In the genomic region with DNA sequence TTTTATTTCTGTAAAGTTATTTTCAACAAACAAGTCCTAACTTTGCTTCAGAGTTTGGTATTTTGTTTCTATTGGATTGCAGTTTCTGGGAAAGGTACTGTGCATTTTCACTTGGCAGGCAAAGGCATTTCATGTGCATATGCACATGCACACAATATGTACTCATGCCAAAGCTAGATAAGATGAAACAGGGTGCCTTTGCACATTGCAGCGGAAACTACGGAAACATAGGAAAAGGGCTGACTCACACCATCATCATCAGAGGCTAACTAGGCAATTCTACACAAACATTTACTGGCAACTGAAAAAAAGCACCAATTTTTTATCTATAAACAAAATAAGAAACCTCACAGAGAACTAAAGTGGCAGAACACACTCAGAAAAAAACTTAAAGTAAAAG, we compare ENCODE assay signal across 1 cellular context.
TF ChIP-seq lines count a peak whose summit lies in the region.

No MANE protein-coding gene starts in this region.

TF ChIP-seq in K562, 482 proteins besides CTCF, POLR2A, EP300 and RAD21 (continued from another document and continues in another):
- TF ChIP-seq SMAD2 (IDR thresholded peaks at IDR 0.05; ENCODE audit: low read depth, low read length): no peak
- no peak for TF ChIP-seq SNIP1 (IDR thresholded peaks at IDR 0.05; ENCODE audit: low read depth)
- TF ChIP-seq POLR3G (IDR thresholded peaks at IDR 0.05; ENCODE audit: extremely low read depth, insufficient read length, insufficient replicate concordance): no peak
- TF ChIP-seq PHB2 (IDR thresholded peaks at IDR 0.05; ENCODE audit: low read depth): no peak
- no peak for TF ChIP-seq SIX5 (IDR thresholded peaks at IDR 0.05; ENCODE audit: borderline replicate concordance in 1 of 2, insufficient read depth in 1 of 2, low read depth in 1 of 2, low read length in 2 of 2)
- TF ChIP-seq, protein P1, sequence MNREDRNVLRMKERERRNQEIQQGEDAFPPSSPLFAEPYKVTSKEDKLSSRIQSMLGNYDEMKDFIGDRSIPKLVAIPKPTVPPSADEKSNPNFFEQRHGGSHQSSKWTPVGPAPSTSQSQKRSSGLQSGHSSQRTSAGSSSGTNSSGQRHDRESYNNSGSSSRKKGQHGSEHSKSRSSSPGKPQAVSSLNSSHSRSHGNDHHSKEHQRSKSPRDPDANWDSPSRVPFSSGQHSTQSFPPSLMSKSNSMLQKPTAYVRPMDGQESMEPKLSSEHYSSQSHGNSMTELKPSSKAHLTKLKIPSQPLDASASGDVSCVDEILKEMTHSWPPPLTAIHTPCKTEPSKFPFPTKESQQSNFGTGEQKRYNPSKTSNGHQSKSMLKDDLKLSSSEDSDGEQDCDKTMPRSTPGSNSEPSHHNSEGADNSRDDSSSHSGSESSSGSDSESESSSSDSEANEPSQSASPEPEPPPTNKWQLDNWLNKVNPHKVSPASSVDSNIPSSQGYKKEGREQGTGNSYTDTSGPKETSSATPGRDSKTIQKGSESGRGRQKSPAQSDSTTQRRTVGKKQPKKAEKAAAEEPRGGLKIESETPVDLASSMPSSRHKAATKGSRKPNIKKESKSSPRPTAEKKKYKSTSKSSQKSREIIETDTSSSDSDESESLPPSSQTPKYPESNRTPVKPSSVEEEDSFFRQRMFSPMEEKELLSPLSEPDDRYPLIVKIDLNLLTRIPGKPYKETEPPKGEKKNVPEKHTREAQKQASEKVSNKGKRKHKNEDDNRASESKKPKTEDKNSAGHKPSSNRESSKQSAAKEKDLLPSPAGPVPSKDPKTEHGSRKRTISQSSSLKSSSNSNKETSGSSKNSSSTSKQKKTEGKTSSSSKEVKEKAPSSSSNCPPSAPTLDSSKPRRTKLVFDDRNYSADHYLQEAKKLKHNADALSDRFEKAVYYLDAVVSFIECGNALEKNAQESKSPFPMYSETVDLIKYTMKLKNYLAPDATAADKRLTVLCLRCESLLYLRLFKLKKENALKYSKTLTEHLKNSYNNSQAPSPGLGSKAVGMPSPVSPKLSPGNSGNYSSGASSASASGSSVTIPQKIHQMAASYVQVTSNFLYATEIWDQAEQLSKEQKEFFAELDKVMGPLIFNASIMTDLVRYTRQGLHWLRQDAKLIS (CRISPR knock-in tag; IDR thresholded peaks at IDR 0.05): no peak
- TF ChIP-seq, protein P2, sequence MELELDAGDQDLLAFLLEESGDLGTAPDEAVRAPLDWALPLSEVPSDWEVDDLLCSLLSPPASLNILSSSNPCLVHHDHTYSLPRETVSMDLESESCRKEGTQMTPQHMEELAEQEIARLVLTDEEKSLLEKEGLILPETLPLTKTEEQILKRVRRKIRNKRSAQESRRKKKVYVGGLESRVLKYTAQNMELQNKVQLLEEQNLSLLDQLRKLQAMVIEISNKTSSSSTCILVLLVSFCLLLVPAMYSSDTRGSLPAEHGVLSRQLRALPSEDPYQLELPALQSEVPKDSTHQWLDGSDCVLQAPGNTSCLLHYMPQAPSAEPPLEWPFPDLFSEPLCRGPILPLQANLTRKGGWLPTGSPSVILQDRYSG (tag; conservative IDR thresholded peaks at IDR 0.05; ENCODE audit: low read depth): no peak
- peak; percentile 92 for TF ChIP-seq NFE2 (IDR thresholded peaks at IDR 0.05; ENCODE audit: low read depth)
- no peak for TF ChIP-seq MEF2D (tag; conservative IDR thresholded peaks at IDR 0.05; ENCODE audit: low read depth)
- TF ChIP-seq ZNF311 (CRISPR knock-in tag; IDR thresholded peaks at IDR 0.05): no peak
- TF ChIP-seq ELF2 (CRISPR knock-in tag; IDR thresholded peaks at IDR 0.05): no peak
- TF ChIP-seq, protein P3, sequence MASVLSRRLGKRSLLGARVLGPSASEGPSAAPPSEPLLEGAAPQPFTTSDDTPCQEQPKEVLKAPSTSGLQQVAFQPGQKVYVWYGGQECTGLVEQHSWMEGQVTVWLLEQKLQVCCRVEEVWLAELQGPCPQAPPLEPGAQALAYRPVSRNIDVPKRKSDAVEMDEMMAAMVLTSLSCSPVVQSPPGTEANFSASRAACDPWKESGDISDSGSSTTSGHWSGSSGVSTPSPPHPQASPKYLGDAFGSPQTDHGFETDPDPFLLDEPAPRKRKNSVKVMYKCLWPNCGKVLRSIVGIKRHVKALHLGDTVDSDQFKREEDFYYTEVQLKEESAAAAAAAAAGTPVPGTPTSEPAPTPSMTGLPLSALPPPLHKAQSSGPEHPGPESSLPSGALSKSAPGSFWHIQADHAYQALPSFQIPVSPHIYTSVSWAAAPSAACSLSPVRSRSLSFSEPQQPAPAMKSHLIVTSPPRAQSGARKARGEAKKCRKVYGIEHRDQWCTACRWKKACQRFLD (CRISPR knock-in tag; IDR thresholded peaks at IDR 0.05): no peak
- no peak for TF ChIP-seq MEF2A (IDR thresholded peaks at IDR 0.05; ENCODE audit: control insufficient read depth, low read depth, low read length)
- no peak for TF ChIP-seq ZSCAN29 (IDR thresholded peaks at IDR 0.05)
- no peak for TF ChIP-seq ZBED1 (IDR thresholded peaks at IDR 0.05)
- TF ChIP-seq, protein P4, sequence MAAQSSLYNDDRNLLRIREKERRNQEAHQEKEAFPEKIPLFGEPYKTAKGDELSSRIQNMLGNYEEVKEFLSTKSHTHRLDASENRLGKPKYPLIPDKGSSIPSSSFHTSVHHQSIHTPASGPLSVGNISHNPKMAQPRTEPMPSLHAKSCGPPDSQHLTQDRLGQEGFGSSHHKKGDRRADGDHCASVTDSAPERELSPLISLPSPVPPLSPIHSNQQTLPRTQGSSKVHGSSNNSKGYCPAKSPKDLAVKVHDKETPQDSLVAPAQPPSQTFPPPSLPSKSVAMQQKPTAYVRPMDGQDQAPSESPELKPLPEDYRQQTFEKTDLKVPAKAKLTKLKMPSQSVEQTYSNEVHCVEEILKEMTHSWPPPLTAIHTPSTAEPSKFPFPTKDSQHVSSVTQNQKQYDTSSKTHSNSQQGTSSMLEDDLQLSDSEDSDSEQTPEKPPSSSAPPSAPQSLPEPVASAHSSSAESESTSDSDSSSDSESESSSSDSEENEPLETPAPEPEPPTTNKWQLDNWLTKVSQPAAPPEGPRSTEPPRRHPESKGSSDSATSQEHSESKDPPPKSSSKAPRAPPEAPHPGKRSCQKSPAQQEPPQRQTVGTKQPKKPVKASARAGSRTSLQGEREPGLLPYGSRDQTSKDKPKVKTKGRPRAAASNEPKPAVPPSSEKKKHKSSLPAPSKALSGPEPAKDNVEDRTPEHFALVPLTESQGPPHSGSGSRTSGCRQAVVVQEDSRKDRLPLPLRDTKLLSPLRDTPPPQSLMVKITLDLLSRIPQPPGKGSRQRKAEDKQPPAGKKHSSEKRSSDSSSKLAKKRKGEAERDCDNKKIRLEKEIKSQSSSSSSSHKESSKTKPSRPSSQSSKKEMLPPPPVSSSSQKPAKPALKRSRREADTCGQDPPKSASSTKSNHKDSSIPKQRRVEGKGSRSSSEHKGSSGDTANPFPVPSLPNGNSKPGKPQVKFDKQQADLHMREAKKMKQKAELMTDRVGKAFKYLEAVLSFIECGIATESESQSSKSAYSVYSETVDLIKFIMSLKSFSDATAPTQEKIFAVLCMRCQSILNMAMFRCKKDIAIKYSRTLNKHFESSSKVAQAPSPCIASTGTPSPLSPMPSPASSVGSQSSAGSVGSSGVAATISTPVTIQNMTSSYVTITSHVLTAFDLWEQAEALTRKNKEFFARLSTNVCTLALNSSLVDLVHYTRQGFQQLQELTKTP (IDR thresholded peaks at IDR 0.05; ENCODE audit: low read depth in 1 of 2, partially characterized antibody in 2 of 2): no peak
- TF ChIP-seq ZNF354B (CRISPR knock-in tag; IDR thresholded peaks at IDR 0.05): no peak
- TF ChIP-seq CHD2 (IDR thresholded peaks at IDR 0.05; ENCODE audit: low read depth, low read length): no peak
- TF ChIP-seq HDAC2 (IDR thresholded peaks at IDR 0.05): 0 out of 2 replicates have a peak, but pooled peaks have one; percentile 24
- no peak for TF ChIP-seq CHD1 (IDR thresholded peaks at IDR 0.05; ENCODE audit: low read length)
- no peak for TF ChIP-seq FOXA1 (IDR thresholded peaks at IDR 0.05; ENCODE audit: borderline replicate concordance)
- no peak for TF ChIP-seq POLR2AphosphoS2 (IDR thresholded peaks at IDR 0.05; ENCODE audit: low read length)
- TF ChIP-seq NR4A1 (CRISPR knock-in tag; IDR thresholded peaks at IDR 0.05): no peak
- no peak for TF ChIP-seq NR4A1 (tag; IDR thresholded peaks at IDR 0.05)
- TF ChIP-seq FOXK2 (conservative IDR thresholded peaks at IDR 0.05 in 1 of 2, IDR thresholded peaks at IDR 0.05 in 1 of 2; ENCODE audit: low read depth in 2 of 2): peak; percentile 31 to 58; a peak in 3 of 4 replicates
- TF ChIP-seq CREBBP (IDR thresholded peaks at IDR 0.05; ENCODE audit: low read depth, low read length): no peak
- TF ChIP-seq TFAM (CRISPR knock-in tag; conservative IDR thresholded peaks at IDR 0.05): no peak
- peak; percentile 91 for TF ChIP-seq ZNF316 (IDR thresholded peaks at IDR 0.05)
- TF ChIP-seq FIP1L1 (IDR thresholded peaks at IDR 0.05; ENCODE audit: low read depth, low read length, poor library complexity, severe bottlenecking): no peak
- TF ChIP-seq, protein P5, sequence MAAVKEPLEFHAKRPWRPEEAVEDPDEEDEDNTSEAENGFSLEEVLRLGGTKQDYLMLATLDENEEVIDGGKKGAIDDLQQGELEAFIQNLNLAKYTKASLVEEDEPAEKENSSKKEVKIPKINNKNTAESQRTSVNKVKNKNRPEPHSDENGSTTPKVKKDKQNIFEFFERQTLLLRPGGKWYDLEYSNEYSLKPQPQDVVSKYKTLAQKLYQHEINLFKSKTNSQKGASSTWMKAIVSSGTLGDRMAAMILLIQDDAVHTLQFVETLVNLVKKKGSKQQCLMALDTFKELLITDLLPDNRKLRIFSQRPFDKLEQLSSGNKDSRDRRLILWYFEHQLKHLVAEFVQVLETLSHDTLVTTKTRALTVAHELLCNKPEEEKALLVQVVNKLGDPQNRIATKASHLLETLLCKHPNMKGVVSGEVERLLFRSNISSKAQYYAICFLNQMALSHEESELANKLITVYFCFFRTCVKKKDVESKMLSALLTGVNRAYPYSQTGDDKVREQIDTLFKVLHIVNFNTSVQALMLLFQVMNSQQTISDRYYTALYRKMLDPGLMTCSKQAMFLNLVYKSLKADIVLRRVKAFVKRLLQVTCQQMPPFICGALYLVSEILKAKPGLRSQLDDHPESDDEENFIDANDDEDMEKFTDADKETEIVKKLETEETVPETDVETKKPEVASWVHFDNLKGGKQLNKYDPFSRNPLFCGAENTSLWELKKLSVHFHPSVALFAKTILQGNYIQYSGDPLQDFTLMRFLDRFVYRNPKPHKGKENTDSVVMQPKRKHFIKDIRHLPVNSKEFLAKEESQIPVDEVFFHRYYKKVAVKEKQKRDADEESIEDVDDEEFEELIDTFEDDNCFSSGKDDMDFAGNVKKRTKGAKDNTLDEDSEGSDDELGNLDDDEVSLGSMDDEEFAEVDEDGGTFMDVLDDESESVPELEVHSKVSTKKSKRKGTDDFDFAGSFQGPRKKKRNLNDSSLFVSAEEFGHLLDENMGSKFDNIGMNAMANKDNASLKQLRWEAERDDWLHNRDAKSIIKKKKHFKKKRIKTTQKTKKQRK (IDR thresholded peaks at IDR 0.05; ENCODE audit: borderline replicate concordance, low read depth, low read length): no peak
- TF ChIP-seq RFX1 (IDR thresholded peaks at IDR 0.05): no peak
- TF ChIP-seq ETV6 (IDR thresholded peaks at IDR 0.05; ENCODE audit: borderline replicate concordance in 1 of 2, low read depth in 2 of 2, low read length in 1 of 2): no peak
- TF ChIP-seq ETV6 (CRISPR knock-in tag; IDR thresholded peaks at IDR 0.05; ENCODE audit: borderline replicate concordance): no peak
- TF ChIP-seq, protein P6, sequence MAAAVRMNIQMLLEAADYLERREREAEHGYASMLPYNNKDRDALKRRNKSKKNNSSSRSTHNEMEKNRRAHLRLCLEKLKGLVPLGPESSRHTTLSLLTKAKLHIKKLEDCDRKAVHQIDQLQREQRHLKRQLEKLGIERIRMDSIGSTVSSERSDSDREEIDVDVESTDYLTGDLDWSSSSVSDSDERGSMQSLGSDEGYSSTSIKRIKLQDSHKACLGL (CRISPR knock-in tag; IDR thresholded peaks at IDR 0.05; ENCODE audit: borderline replicate concordance, poor library complexity, severe bottlenecking): no peak
- TF ChIP-seq NFIC (IDR thresholded peaks at IDR 0.05): peak; percentile 74
- no peak for TF ChIP-seq CBX2 (IDR thresholded peaks at IDR 0.05; ENCODE audit: insufficient read depth, low read length, poor library complexity, severe bottlenecking)
- TF ChIP-seq SIRT6 (IDR thresholded peaks at IDR 0.05; ENCODE audit: low read depth, low read length): no peak
- TF ChIP-seq, protein P7, sequence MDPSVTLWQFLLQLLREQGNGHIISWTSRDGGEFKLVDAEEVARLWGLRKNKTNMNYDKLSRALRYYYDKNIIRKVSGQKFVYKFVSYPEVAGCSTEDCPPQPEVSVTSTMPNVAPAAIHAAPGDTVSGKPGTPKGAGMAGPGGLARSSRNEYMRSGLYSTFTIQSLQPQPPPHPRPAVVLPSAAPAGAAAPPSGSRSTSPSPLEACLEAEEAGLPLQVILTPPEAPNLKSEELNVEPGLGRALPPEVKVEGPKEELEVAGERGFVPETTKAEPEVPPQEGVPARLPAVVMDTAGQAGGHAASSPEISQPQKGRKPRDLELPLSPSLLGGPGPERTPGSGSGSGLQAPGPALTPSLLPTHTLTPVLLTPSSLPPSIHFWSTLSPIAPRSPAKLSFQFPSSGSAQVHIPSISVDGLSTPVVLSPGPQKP (CRISPR knock-in tag; IDR thresholded peaks at IDR 0.05): no peak
- TF ChIP-seq NR2F6 (CRISPR knock-in tag; IDR thresholded peaks at IDR 0.05): no peak
- no peak for TF ChIP-seq SRSF3 (IDR thresholded peaks at IDR 0.05; ENCODE audit: insufficient read depth, low read length)
- no peak for TF ChIP-seq KLF1 (tag; IDR thresholded peaks at IDR 0.05)
- TF ChIP-seq, protein P8, sequence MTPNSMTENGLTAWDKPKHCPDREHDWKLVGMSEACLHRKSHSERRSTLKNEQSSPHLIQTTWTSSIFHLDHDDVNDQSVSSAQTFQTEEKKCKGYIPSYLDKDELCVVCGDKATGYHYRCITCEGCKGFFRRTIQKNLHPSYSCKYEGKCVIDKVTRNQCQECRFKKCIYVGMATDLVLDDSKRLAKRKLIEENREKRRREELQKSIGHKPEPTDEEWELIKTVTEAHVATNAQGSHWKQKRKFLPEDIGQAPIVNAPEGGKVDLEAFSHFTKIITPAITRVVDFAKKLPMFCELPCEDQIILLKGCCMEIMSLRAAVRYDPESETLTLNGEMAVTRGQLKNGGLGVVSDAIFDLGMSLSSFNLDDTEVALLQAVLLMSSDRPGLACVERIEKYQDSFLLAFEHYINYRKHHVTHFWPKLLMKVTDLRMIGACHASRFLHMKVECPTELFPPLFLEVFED (CRISPR knock-in tag; conservative IDR thresholded peaks at IDR 0.05): no peak
- TF ChIP-seq, protein P9, sequence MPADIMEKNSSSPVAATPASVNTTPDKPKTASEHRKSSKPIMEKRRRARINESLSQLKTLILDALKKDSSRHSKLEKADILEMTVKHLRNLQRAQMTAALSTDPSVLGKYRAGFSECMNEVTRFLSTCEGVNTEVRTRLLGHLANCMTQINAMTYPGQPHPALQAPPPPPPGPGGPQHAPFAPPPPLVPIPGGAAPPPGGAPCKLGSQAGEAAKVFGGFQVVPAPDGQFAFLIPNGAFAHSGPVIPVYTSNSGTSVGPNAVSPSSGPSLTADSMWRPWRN (IDR thresholded peaks at IDR 0.05; ENCODE audit: low read depth): no peak
- no peak for TF ChIP-seq NFRKB (IDR thresholded peaks at IDR 0.05; ENCODE audit: low read depth)
